ENCODE assay signal across 8 cellular contexts in the genomic region with DNA sequence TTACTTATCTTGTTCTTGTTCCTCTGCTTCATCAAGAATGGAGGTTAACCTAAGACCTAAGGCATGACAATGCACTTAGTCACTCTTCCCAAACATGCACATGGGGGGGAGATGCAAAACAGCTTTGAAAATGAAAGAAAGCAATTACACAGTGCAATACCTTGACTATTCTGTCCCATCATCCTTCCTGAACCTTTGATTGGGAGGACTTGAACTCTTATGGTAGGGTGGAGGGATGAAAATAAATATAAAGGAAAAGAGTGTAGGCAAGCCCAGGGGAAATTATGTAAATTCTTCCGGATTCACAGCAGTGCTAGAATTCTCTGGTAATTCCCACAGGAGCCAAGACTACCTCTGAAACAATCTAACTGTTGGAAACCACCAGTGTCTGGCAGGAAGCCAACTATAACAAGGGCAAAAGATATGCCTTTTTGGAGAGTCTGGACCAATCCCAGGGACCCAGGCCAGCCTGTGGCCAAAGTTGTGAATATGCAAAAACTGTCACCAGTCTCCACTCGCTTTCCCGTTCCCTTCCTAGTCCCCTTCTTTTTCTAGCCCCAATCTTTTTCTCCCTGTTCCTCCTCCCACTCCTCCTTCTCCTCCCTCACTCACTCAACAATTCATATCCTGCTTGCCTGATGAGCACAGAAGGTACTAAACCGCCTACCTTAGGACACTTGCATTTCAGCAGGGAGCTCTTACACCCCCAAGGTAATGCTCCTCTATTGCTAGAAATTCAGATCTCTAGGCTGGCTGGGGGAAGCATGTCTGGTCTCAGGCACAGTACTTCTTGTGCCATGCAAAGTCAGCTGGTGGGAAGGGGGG. TPM values are rescaled to one million over a fixed set of nuclear protein-coding genes. Genes with fewer than 3 reads are reported as not detected.
DNase-seq lines count a peak whose midpoint lies in the region; ATAC-seq, FAIRE-seq and TF ChIP-seq lines count a peak whose summit lies in the region.
"Had no signal": no experiment of that assay in that cellular context is flagged by ENCODE, and none has a peak within 500 bp of the region (broad histone marks: within the 10 kb centered on the region; RNA-seq: fewer than 3 reads in every experiment).

No MANE protein-coding gene starts in this region.

- peaks cover 3% of the 10 kb centered on the region for H3K36me3 Mint-ChIP-seq in osteocyte (ENCODE audit: unreplicated experiment)

- H3K4me3 ChIP-seq in cardiac fibroblast (replicated peaks in 1 of 2; ENCODE audit: low read depth in 2 of 2, low read length in 2 of 2): peak overlapping the region; percentile 22 to 25

- peak overlapping the region; percentile 82 for H3K27ac Mint-ChIP-seq in osteocyte (ENCODE audit: unreplicated experiment)
- H3K27ac Mint-ChIP-seq: activated B cell treated with CpG ODN at 0.5 μM for 24 hours had no signal

- ATAC-seq in GM21526 (IDR thresholded peaks at IDR 0.05; ENCODE audit: low FRiP score, unreplicated experiment): peak; percentile 35

- no peaks in the 10 kb centered on the region for H3K9me3 Mint-ChIP-seq in osteocyte (ENCODE audit: unreplicated experiment)
- H3K9me3 Mint-ChIP-seq: activated B cell treated with CpG ODN at 0.5 μM for 24 hours had no signal

- H3K27me3 Mint-ChIP-seq in osteocyte (ENCODE audit: unreplicated experiment): peaks cover 7% of the 10 kb centered on the region

- peak overlapping the region; percentile 48 for H3K4me3 Mint-ChIP-seq in osteocyte (ENCODE audit: unreplicated experiment)

- H3K4me1 Mint-ChIP-seq in osteocyte (ENCODE audit: unreplicated experiment): peaks cover 44% of the 10 kb centered on the region

- DNase-seq in GM04504 (ENCODE audit: low read depth) (peak; percentile 58), NCI-H2029 treated with DMSO at 0.1 percent for 48 hours (lab: John Stamatoyannopoulos, UW) (peak; percentile 23), cardiac fibroblast (ENCODE audit: low read depth in 2 of 2) (peak; percentile 96 to 97), osteocyte (ENCODE audit: extremely low spot score, unreplicated experiment) (peak; percentile 86), NCI-H510A (lab: John Stamatoyannopoulos, UW) (no peak), D721Med (ENCODE audit: insufficient read length, low spot score) (no peak)
- DNase-seq: activated B cell treated with CpG ODN at 0.5 μM for 24 hours had no signal

- TF ChIP-seq CTCF in cardiac fibroblast (IDR thresholded peaks at IDR 0.05; ENCODE audit: low read depth, low read length): no peak
- TF ChIP-seq CTCF in osteocyte (IDR thresholded peaks at IDR 0.05): no peak
- no peak for TF ChIP-seq CTCF in D721Med (IDR thresholded peaks at IDR 0.05; ENCODE audit: insufficient read depth, missing control alignments)

- no peak for FAIRE-seq in D721Med (lab: Jason Lieb, UNC)

RNA-seq across cellular contexts. Expression of a gene that starts 2.5 kb away (rescaled TPM):
- total RNA-seq in osteocyte: 162 and 174 TPM in 2 replicates

Comparison
In these comparisons a context has a peak if more than half of its experiments do, and no peak if none do; other contexts are left out.
1. DNase-seq: peak in GM04504 (single experiment), NCI-H2029 treated with DMSO at 0.1 percent for 48 hours (single experiment), cardiac fibroblast (2 of 2) and osteocyte (single experiment); none in NCI-H510A (single experiment) and D721Med (single experiment).